Comparison of ENCODE assay signal across 23 cellular contexts in genomic region chr6:4208158-4208557, GRCh38.
"Had no signal": no experiment of that assay in that cellular context is flagged by ENCODE, and none has a peak within 500 bp of the region (broad histone marks: within the 10 kb centered on the region; RNA-seq: fewer than 3 reads in every experiment).

No MANE protein-coding gene starts in this region.

- H3K9me3 ChIP-seq: adrenal gland, neutrophil, right lobe of liver, upper lobe of right lung had no signal

- ATAC-seq: activated naive CD4-positive, alpha-beta T cell treated with anti-CD3 and anti-CD28 coated beads, Interleukin-2, amount 50 U/mL, for 72 hours; foreskin keratinocyte; mucosa of descending colon; natural killer cell; right lobe of liver; stimulated activated naive B cell treated with anti-CD40 and anti-IgM and Interleukin-4, amounts not matched to agents 10 μg/mL and 1 μg/mL and 100 μg/mL, for 72 hours; upper lobe of right lung had no signal

- H3K4me1 ChIP-seq: adrenal gland, foreskin keratinocyte, parathyroid adenoma, upper lobe of right lung had no signal

- H3K27ac Mint-ChIP-seq: memory B cell; natural killer cell; stimulated activated naive B cell treated with anti-CD40 and anti-IgM and Interleukin-4, amounts not matched to agents 10 μg/mL and 1 μg/mL and 100 μg/mL, for 72 hours had no signal

- DNase-seq: activated CD4-positive, alpha-beta T cell treated with anti-CD3 and anti-CD28 coated beads, Interleukin-2, amount 50 U/mL, for 1 hour; activated CD4-positive, CD25-positive, alpha-beta regulatory T cell; activated CD8-positive, alpha-beta memory T cell treated with anti-CD3 and anti-CD28 coated beads for 24 hours; activated CD8-positive, alpha-beta memory T cell treated with anti-CD3 and anti-CD28 coated beads, Interleukin-2, amount 50 U/mL, for 48 hours; activated effector memory CD4-positive, alpha-beta T cell treated with Interleukin-2 at 50 U/mL for 16 hours; activated T-cell treated with anti-CD3 and anti-CD28 coated beads, Interleukin-2, amount 50 U/mL, for 48 hours; adrenal gland; dorsolateral prefrontal cortex; head of caudate nucleus; mucosa of descending colon; natural killer cell; right lobe of liver; stimulated activated CD4-positive, alpha-beta T cell treated with anti-CD3 and anti-CD28 coated beads, Interleukin-4, amount 100 ng/mL, for 4 hours; stimulated activated naive B cell treated with anti-CD40 and anti-IgM and Interleukin-4, amounts not matched to agents 10 μg/mL and 1 μg/mL and 100 μg/mL, for 72 hours; T-helper 1 cell; T1000; upper lobe of right lung had no signal

- H3K36me3 Mint-ChIP-seq: natural killer cell had no signal

- H3K4me3 ChIP-seq: adrenal gland, dorsolateral prefrontal cortex, mucosa of descending colon, right lobe of liver, upper lobe of right lung had no signal

- H3K4me1 Mint-ChIP-seq: natural killer cell had no signal

- H3K79me2 ChIP-seq: parathyroid adenoma had no signal

- H3K4me3 Mint-ChIP-seq: memory B cell; natural killer cell; stimulated activated naive B cell treated with anti-CD40 and anti-IgM and Interleukin-4, amounts not matched to agents 10 μg/mL and 1 μg/mL and 100 μg/mL, for 72 hours had no signal

- H3K27me3 ChIP-seq: adrenal gland, dorsolateral prefrontal cortex, foreskin keratinocyte, neutrophil, right lobe of liver, upper lobe of right lung had no signal

- H3K9ac ChIP-seq: parathyroid adenoma had no signal

- H3K27ac ChIP-seq: adrenal gland, dorsolateral prefrontal cortex, epithelial cell of prostate, foreskin keratinocyte, neutrophil, parathyroid adenoma, right lobe of liver, upper lobe of right lung had no signal

- H3K36me3 ChIP-seq: adrenal gland, neutrophil, right lobe of liver, upper lobe of right lung had no signal

- H2AFZ ChIP-seq: parathyroid adenoma had no signal
